Comparison of ENCODE assay signal across 9 cellular contexts in genomic region chr3:157438371-157438735, GRCh38. TPM values are rescaled to one million over a fixed set of nuclear protein-coding genes. Genes with fewer than 3 reads are reported as not detected.
DNase-seq lines count a peak whose midpoint lies in the region; ATAC-seq, FAIRE-seq and TF ChIP-seq lines count a peak whose summit lies in the region.
"Had no signal": no experiment of that assay in that cellular context is flagged by ENCODE, and none has a peak within 500 bp of the region (broad histone marks: within the 10 kb centered on the region; RNA-seq: fewer than 3 reads in every experiment).

No MANE protein-coding gene starts in this region.

- no TSS peak for BruUV-seq in HepG2 (replicated peaks; lab: Mats Ljungman, UMichigan)

- no peak for FAIRE-seq in HepG2 (lab: Jason Lieb, UNC)

- CTCF ChIA-PET in HepG2 (lab: Yijun Ruan, JAX; ENCODE audit: low intra/inter-chr PET ratio, low total read pairs): no interaction called here

- DNase-seq in HepG2 (ENCODE audit: low spot score): no peak
- no peak for DNase-seq in right lobe of liver
- DNase-seq in astrocyte of the cerebellum (ENCODE audit: low read depth): no peak
- DNase-seq in kidney epithelial cell (ENCODE audit: low read depth): no peak
- no peak for DNase-seq in activated gamma-delta T cell (lab: John Stamatoyannopoulos, UW)

- POLR2A ChIA-PET in HepG2 (lab: Yijun Ruan, JAX): no interaction called here

- no peak for TF ChIP-seq CTCF in HepG2 (CRISPR knock-in tag; IDR thresholded peaks at IDR 0.05)
- no peak for TF ChIP-seq CTCF in right lobe of liver (IDR thresholded peaks at IDR 0.05)
- TF ChIP-seq CTCF in astrocyte of the cerebellum (IDR thresholded peaks at IDR 0.05; ENCODE audit: low read depth, low read length, missing control alignments): no peak
- no peak for TF ChIP-seq CTCF in kidney epithelial cell (IDR thresholded peaks at IDR 0.05; ENCODE audit: insufficient read depth, low read length, poor library complexity, severe bottlenecking)

- ATAC-seq in HepG2 (no peak), right lobe of liver (no peak), GM19395 (IDR thresholded peaks at IDR 0.05; ENCODE audit: unreplicated experiment) (no peak), GM18873 (IDR thresholded peaks at IDR 0.05; ENCODE audit: low FRiP score, unreplicated experiment) (no peak)

- no peak overlapping the region for H2AFZ ChIP-seq in HepG2 (ENCODE audit: low read length)

- no peaks in the 10 kb centered on the region for H3K79me2 ChIP-seq in HepG2 (ENCODE audit: insufficient read depth, low read length)

- H3K4me1 ChIP-seq in HepG2 (ENCODE audit: insufficient read depth, low read length) (peaks cover 15% of the 10 kb centered on the region; the same call in 1 of the 2 replicates), right lobe of liver (peaks cover 0 to 9% (median 0%) of the 10 kb centered on the region in 4 donors), urinary bladder (ENCODE audit: insufficient read depth) (peaks cover 2% of the 10 kb centered on the region)

- intact Hi-C loops in HepG2 (cut with micrococcal nuclease; ENCODE audit: unreplicated experiment): no loop called here
- intact Hi-C loops in right lobe of liver (cut with DNase I): no loop called here

- WGBS in HepG2 (ENCODE audit: low lambda C conversion rate): 44% methylated on average over 12 of the region's 12 CpGs
- 5% methylated on average over 11 of the region's 12 CpGs for WGBS in right lobe of liver (ENCODE audit: insufficient coverage, low coverage, low lambda C conversion rate, missing lambda C conversion rate)
- 9% methylated on average over 12 of the region's 12 CpGs for WGBS in urinary bladder

- no peak for TF ChIP-seq RAD21 in HepG2 (CRISPR knock-in tag; IDR thresholded peaks at IDR 0.05)

- no peak overlapping the region for H3K9ac ChIP-seq in HepG2 (ENCODE audit: insufficient read depth, low read depth, low read length)

- TF ChIP-seq POLR2A in HepG2 (IDR thresholded peaks at IDR 0.05; ENCODE audit: insufficient read depth in 1 of 2, low read depth in 2 of 2, low read length in 2 of 2): no peak
- TF ChIP-seq POLR2A in right lobe of liver (IDR thresholded peaks at IDR 0.05): no peak

- no peak for TF ChIP-seq EP300 in HepG2 (IDR thresholded peaks at IDR 0.05; ENCODE audit: low read depth in 2 of 2, low read length in 2 of 2)
- no peak for TF ChIP-seq EP300 in HepG2 (CRISPR knock-in tag; IDR thresholded peaks at IDR 0.05; ENCODE audit: borderline replicate concordance)

- peak overlapping the region; percentile 59; the same call in 1 of the 2 replicates for H3K4me2 ChIP-seq in HepG2 (ENCODE audit: low read depth, low read length)

- H3K27ac ChIP-seq in HepG2 (ENCODE audit: extremely low read length, insufficient read depth, low read length): no peak overlapping the region
- no peak overlapping the region for H3K27ac ChIP-seq in right lobe of liver
- H3K27ac ChIP-seq in urinary bladder (ENCODE audit: low read depth): no peak overlapping the region

- H4K20me1 ChIP-seq in HepG2 (ENCODE audit: insufficient read depth, low read length): no peaks in the 10 kb centered on the region

- no peaks in the 10 kb centered on the region for H3K36me3 ChIP-seq in HepG2 (replicated peaks in 1 of 2; ENCODE audit: control insufficient read depth in 1 of 2, insufficient read depth in 2 of 2, low read length in 2 of 2)
- H3K36me3 ChIP-seq in right lobe of liver: no peaks in the 10 kb centered on the region
- no peaks in the 10 kb centered on the region for H3K36me3 ChIP-seq in kidney epithelial cell (ENCODE audit: control insufficient read depth, insufficient read depth, low read length)
- H3K36me3 ChIP-seq in urinary bladder (ENCODE audit: insufficient read depth): no peaks in the 10 kb centered on the region

- H3K4me3 ChIP-seq in HepG2 (replicated peaks in 1 of 3; ENCODE audit: insufficient read depth in 1 of 3, low read depth in 2 of 3, low read length in 3 of 3): no peak overlapping the region
- peak overlapping the region in 1 of 3 donors; percentile 28 for H3K4me3 ChIP-seq in right lobe of liver
- H3K4me3 ChIP-seq in astrocyte of the cerebellum (ENCODE audit: low read depth, low read length): peak overlapping the region; percentile 65
- peak overlapping the region; percentile 57 for H3K4me3 ChIP-seq in kidney epithelial cell (ENCODE audit: low read depth, low read length)
- peak overlapping the region; percentile 56 for H3K4me3 ChIP-seq in urinary bladder (ENCODE audit: low read depth, low read length)

- in situ Hi-C loops in HepG2 (cut with HindIII; ENCODE audit: extremely low pct_ligation_motif_present, low pct_unique_long_range_greater_than_20kb) (no loop called here), astrocyte of the cerebellum (cut with HindIII; ENCODE audit: low sequenced_read_pairs) (loop anchor here (5.0 kb wide), 2 partner anchors 59 to 61 kb away; no protein-coding TSS in a partner anchor)

- H3K9me3 ChIP-seq in HepG2 (ENCODE audit: low read length) (no peaks in the 10 kb centered on the region), right lobe of liver (no peaks in the 10 kb centered on the region)

- H3K27me3 ChIP-seq in HepG2 (ENCODE audit: control insufficient read depth in 1 of 2, insufficient read depth in 2 of 2, low read length in 2 of 2): peaks cover 4 to 26% of the 10 kb centered on the region in 2 experiments; a peak in 4 of 5 replicates
- H3K27me3 ChIP-seq in right lobe of liver: no peaks in the 10 kb centered on the region
- no peaks in the 10 kb centered on the region for H3K27me3 ChIP-seq in kidney epithelial cell (ENCODE audit: control insufficient read depth, insufficient read depth, low read length)

TF ChIP-seq in HepG2, 621 proteins besides CTCF, POLR2A, EP300 and RAD21 (continues in another document):
- TF ChIP-seq RBM22 (optimal IDR thresholded peaks at IDR 0.05; ENCODE audit: low read length) (no peak), ZNF121 (CRISPR knock-in tag; IDR thresholded peaks at IDR 0.05) (no peak), SOX5 (CRISPR knock-in tag; IDR thresholded peaks at IDR 0.05; ENCODE audit: borderline replicate concordance) (no peak)

RNA-seq across cellular contexts. Expression of gene PTX3, which starts 1.7 kb away (rescaled TPM):
- not detected in 2 replicates for total RNA-seq in HepG2 (2016; rRNA removed; fragmentation: Illumina TruSeq; extraction: Trizol)
- not detected in 2 replicates for total RNA-seq in HepG2 (2016; cell fraction: cytosol; rRNA removed; fragmentation: Illumina TruSeq; extraction: Trizol; ENCODE audit: low read depth)
- not detected in 2 replicates for total RNA-seq in HepG2 (2016; cell fraction: insoluble cytoplasmic fraction; rRNA removed; fragmentation: Illumina TruSeq; extraction: Trizol)
- not detected in 2 replicates for total RNA-seq in HepG2 (2016; cell fraction: membrane; rRNA removed; fragmentation: Illumina TruSeq; extraction: Trizol)
- total RNA-seq in HepG2 (2016; cell fraction: nucleus; rRNA removed; fragmentation: Illumina TruSeq; extraction: Trizol): not detected in 2 replicates
- polyA plus RNA-seq in HepG2 (2011; rRNA removed): not detected in 2 replicates
- not detected in 2 replicates for polyA plus RNA-seq in HepG2 (2011; cell fraction: cytosol; rRNA removed)
- polyA plus RNA-seq in HepG2 (2011; cell fraction: nucleus; rRNA removed): not detected in 2 replicates
- polyA plus RNA-seq in HepG2 (2012): not detected in 2 replicates
- polyA plus RNA-seq in HepG2 (2016; cell fraction: cytosol; fragmentation: Illumina TruSeq; extraction: Trizol; ENCODE audit: low read depth): not detected in 2 replicates
- polyA plus RNA-seq in HepG2 (2016; cell fraction: insoluble cytoplasmic fraction; fragmentation: Illumina TruSeq; extraction: Trizol; ENCODE audit: low read depth): not detected in 2 replicates
- not detected in 2 replicates for polyA plus RNA-seq in HepG2 (2016; cell fraction: membrane; fragmentation: Illumina TruSeq; extraction: Trizol; ENCODE audit: low read depth)
- not detected in 2 replicates for polyA plus RNA-seq in HepG2 (2016; cell fraction: nucleus; fragmentation: Illumina TruSeq; extraction: Trizol; ENCODE audit: insufficient read depth, low read depth)
- polyA minus RNA-seq in HepG2 (2011; rRNA and poly(A)+ RNA removed; ENCODE audit: low replicate concordance): 0.14 TPM in 1 of 2 replicates, not detected in the other
- polyA minus RNA-seq in HepG2 (2011; cell fraction: cytosol; rRNA and poly(A)+ RNA removed): not detected in 2 replicates
- not detected in 2 replicates for polyA minus RNA-seq in HepG2 (2011; cell fraction: nucleus; rRNA and poly(A)+ RNA removed)
- total RNA-seq in right lobe of liver: under 1 TPM in 1 of 6 experiments, not detected in 5; 0.69 TPM
- 24.4 and 31.1 TPM in 2 replicates for total RNA-seq in kidney epithelial cell
- 5.1 TPM for total RNA-seq in urinary bladder
- 33.4 TPM for polyA plus RNA-seq in urinary bladder
- total RNA-seq: activated T-helper 2 cell treated with anti-CD3 and anti-CD28 coated beads, Interferon-gamma antibody, Interleukin-2, Interleukin-4, amounts not matched to agents 10 μg/mL and 5 μg/mL and 100 μg/mL, durations not matched to agents 14 hours and 24 hours and 36 hours had no signal

Comparison
In these comparisons a context has a peak if more than half of its experiments do, and no peak if none do; other contexts are left out.
1. H3K4me3 ChIP-seq: peak in astrocyte of the cerebellum (single experiment), kidney epithelial cell (single experiment) and urinary bladder (single experiment); none in HepG2 (0 of 3).